ENCODE assay signal across 8 cellular contexts in genomic region chr22:50314455-50315288, GRCh38. TPM values are rescaled to one million over a fixed set of nuclear protein-coding genes. Genes with fewer than 3 reads are reported as not detected.
DNase-seq lines count a peak whose midpoint lies in the region; ATAC-seq and TF ChIP-seq lines count a peak whose summit lies in the region.

No MANE protein-coding gene starts in this region.

- no peak overlapping the region for H3K4me2 ChIP-seq in osteoblast (ENCODE audit: insufficient read depth, low read length)

- peaks cover under 1% of the 10 kb centered on the region for H3K4me1 ChIP-seq in osteoblast (ENCODE audit: insufficient read depth, low read length)
- H3K4me1 ChIP-seq in foreskin keratinocyte, result no peaks in the 10 kb centered on the region

- no peaks in the 10 kb centered on the region for H3K9me3 ChIP-seq in osteoblast (ENCODE audit: low read depth, low read length)

- H2AFZ ChIP-seq in osteoblast (ENCODE audit: low read length), result no peak overlapping the region

- DNase-seq in SKM-1 treated with dmso at 0.1 percent for 144 hours (lab: John Stamatoyannopoulos, UW; ENCODE audit: unreplicated experiment), result peak; percentile 78
- peak; percentile 66 for DNase-seq in osteoblast (ENCODE audit: insufficient read length, low spot score, missing footprints)
- no peak for DNase-seq in NCI-H82 (lab: John Stamatoyannopoulos, UW)
- no peak for DNase-seq in ACHN
- DNase-seq in foreskin keratinocyte, result no peak

- H4K20me1 ChIP-seq in osteoblast (ENCODE audit: insufficient read depth, low read length), result no peaks in the 10 kb centered on the region

- H3K36me3 Mint-ChIP-seq in activated naive CD4-positive, alpha-beta T cell treated with anti-CD3 and anti-CD28 coated beads, Interleukin-2, amount 50 U/mL, for 24 hours, result no peaks in the 10 kb centered on the region

- H3K79me2 ChIP-seq in osteoblast (ENCODE audit: insufficient read depth, low read length), result no peaks in the 10 kb centered on the region

- H3K36me3 ChIP-seq in osteoblast (ENCODE audit: insufficient read depth, low read length), result no peaks in the 10 kb centered on the region

- peak overlapping the region; percentile 78 for H3K27ac Mint-ChIP-seq in activated naive CD4-positive, alpha-beta T cell treated with anti-CD3 and anti-CD28 coated beads, Interleukin-2, amount 50 U/mL, for 24 hours

- TF ChIP-seq CTCF in osteoblast (IDR thresholded peaks at IDR 0.05; ENCODE audit: extremely low read depth, low read depth, low read length) (no peak), foreskin keratinocyte (conservative IDR thresholded peaks at IDR 0.05) (no peak)

- no peaks in the 10 kb centered on the region for H3K9me3 Mint-ChIP-seq in activated naive CD4-positive, alpha-beta T cell treated with anti-CD3 and anti-CD28 coated beads, Interleukin-2, amount 50 U/mL, for 24 hours

- H3K4me3 ChIP-seq in osteoblast (ENCODE audit: insufficient read depth, low read length), result no peak overlapping the region

- no peaks in the 10 kb centered on the region for H3K27me3 Mint-ChIP-seq in activated naive CD4-positive, alpha-beta T cell treated with anti-CD3 and anti-CD28 coated beads, Interleukin-2, amount 50 U/mL, for 24 hours

- peak overlapping the region; percentile 87 for H3K4me3 Mint-ChIP-seq in activated naive CD4-positive, alpha-beta T cell treated with anti-CD3 and anti-CD28 coated beads, Interleukin-2, amount 50 U/mL, for 24 hours

- H3K4me1 Mint-ChIP-seq in activated naive CD4-positive, alpha-beta T cell treated with anti-CD3 and anti-CD28 coated beads, Interleukin-2, amount 50 U/mL, for 24 hours, result peaks cover 16% of the 10 kb centered on the region

- H3K27ac ChIP-seq in osteoblast (ENCODE audit: low read depth, low read length) (no peak overlapping the region), foreskin keratinocyte (no peak overlapping the region)

- H3K27me3 ChIP-seq in osteoblast (ENCODE audit: insufficient read depth, low read length), result no peaks in the 10 kb centered on the region
- H3K27me3 ChIP-seq in foreskin keratinocyte, result no peaks in the 10 kb centered on the region

- in situ Hi-C loops in ACHN (cut with HindIII; ENCODE audit: low pct_ligation_motif_present, low pct_unique_long_range_greater_than_20kb, low sequenced_read_pairs), result no loop called here

- peak; percentile 65 for ATAC-seq in GM18907 (IDR thresholded peaks at IDR 0.05; ENCODE audit: unreplicated experiment)
- ATAC-seq in HG03045 (IDR thresholded peaks at IDR 0.05; ENCODE audit: unreplicated experiment), result peak; percentile 78
- ATAC-seq in foreskin keratinocyte, result no peak

RNA-seq across cellular contexts. Expression of gene PLXNB2, which starts 7.2 kb away (rescaled TPM):
- total RNA-seq in osteoblast (166 and 209 TPM in 2 replicates), foreskin keratinocyte (109 TPM in 2 replicates)
- 81.8 and 96.0 TPM in 2 replicates for polyA plus RNA-seq in foreskin keratinocyte

RNA-seq across cellular contexts. Expression of gene DENND6B, which starts 12.1 kb away (rescaled TPM):
- total RNA-seq in osteoblast, result 5.9 and 6.5 TPM in 2 replicates
- 0.42 and 0.54 TPM in 2 replicates for total RNA-seq in foreskin keratinocyte
- 0.45 and 1.0 TPM in 2 replicates for polyA plus RNA-seq in foreskin keratinocyte

RNA-seq across cellular contexts. Expression of gene PPP6R2, which starts 28.5 kb away (rescaled TPM):
- 51.0 and 61.2 TPM in 2 replicates for total RNA-seq in osteoblast
- total RNA-seq in foreskin keratinocyte, result 34.2 and 34.7 TPM in 2 replicates
- 25.7 and 26.2 TPM in 2 replicates for polyA plus RNA-seq in foreskin keratinocyte

RNA-seq across cellular contexts. Expression of gene MAPK11, which starts 44.5 kb away (rescaled TPM):
- total RNA-seq in osteoblast, result 2.9 and 6.2 TPM in 2 replicates
- total RNA-seq in foreskin keratinocyte, result 4.6 and 6.3 TPM in 2 replicates
- 6.1 and 8.5 TPM in 2 replicates for polyA plus RNA-seq in foreskin keratinocyte

RNA-seq across cellular contexts. Expression of gene MAPK12, which starts 53.2 kb away (rescaled TPM):
- 24.8 and 34.0 TPM in 2 replicates for total RNA-seq in osteoblast
- 13.8 and 20.4 TPM in 2 replicates for total RNA-seq in foreskin keratinocyte
- 15.0 and 25.3 TPM in 2 replicates for polyA plus RNA-seq in foreskin keratinocyte

Comparison
In these comparisons a context has a peak if more than half of its experiments do, and no peak if none do; other contexts are left out.
1. DNase-seq: peak in SKM-1 treated with dmso at 0.1 percent for 144 hours (single experiment) and osteoblast (single experiment); none in NCI-H82 (single experiment), ACHN (single experiment) and foreskin keratinocyte (0 of 2).